ENCODE assay signal across 25 cellular contexts in the genomic region with DNA sequence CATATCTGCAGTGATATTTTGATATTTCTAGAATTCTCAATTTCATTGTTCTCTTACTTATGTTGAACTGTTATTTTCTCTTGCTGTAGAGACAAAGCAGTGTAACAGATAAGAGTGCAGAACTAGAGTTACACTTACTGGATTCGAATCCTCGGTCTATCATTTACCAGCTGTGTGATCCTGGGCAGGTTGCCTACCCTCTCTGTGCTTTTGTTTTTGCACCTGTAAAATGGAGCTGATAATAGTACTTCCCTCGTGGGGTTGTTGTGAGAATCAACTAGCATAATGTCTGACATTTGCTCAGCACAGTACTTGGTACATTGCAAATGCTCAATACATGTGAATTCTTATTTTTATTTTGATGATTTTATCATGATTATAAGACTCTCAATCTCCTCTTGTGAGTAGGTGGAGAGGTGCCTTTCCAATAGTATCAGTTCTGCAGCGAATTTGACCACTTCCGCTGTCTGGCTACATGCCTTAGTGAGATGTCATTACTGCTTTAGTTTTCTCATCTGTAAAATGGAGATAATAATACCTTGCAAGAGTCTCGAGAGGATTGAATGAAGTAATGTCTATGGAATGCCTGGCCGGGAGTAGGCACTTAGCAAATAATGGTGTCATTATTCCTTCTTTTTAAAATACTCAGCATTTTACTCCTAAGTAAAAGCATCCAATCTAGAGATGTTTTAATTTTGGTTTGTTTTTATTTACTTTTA.
"Had no signal": no experiment of that assay in that cellular context is flagged by ENCODE, and none has a peak within 500 bp of the region (broad histone marks: within the 10 kb centered on the region; RNA-seq: fewer than 3 reads in every experiment).

No MANE protein-coding gene starts in this region.

- H3K27ac Mint-ChIP-seq: activated CD4-positive, alpha-beta T cell treated with anti-CD3 and anti-CD28 coated beads, Interleukin-2, amount 10 ng/mL, durations not matched to agents 24 days and 14 days; activated CD8-positive, alpha-beta memory T cell treated with anti-CD3 and anti-CD28 coated beads, Interleukin-2, amount 10 ng/mL, durations not matched to agents 7 days and 5 days; activated CD8-positive, alpha-beta T cell treated with anti-CD3 and anti-CD28 coated beads for 36 hours; activated naive CD4-positive, alpha-beta T cell treated with anti-CD3 and anti-CD28 coated beads, Interleukin-2, amount 10 ng/mL, durations not matched to agents 7 days and 5 days; dendritic cell treated with granulocyte-macrophage colony-stimulating factor and Interleukin-4, amounts not matched to agents 40 ng/mL and 50 ng/mL, for 4 days; immature natural killer cell; nephron; T-helper 17 cell had no signal

- H3K27ac ChIP-seq: hepatocyte, neutrophil, ovary, psoas muscle, right atrium auricular region, vagina had no signal

- H3K36me3 ChIP-seq: neutrophil, ovary, right atrium auricular region, vagina had no signal

- H2AFZ ChIP-seq: hepatocyte had no signal

- ATAC-seq: activated CD4-positive, CD25-positive, alpha-beta regulatory T cell treated with anti-CD3 and anti-CD28 coated beads, Interleukin-2, amount 50 U/mL, for 24 hours; activated CD8-positive, alpha-beta memory T cell treated with anti-CD3 and anti-CD28 coated beads, Interleukin-2, amount 10 ng/mL, durations not matched to agents 7 days and 5 days; activated CD8-positive, alpha-beta T cell treated with anti-CD3 and anti-CD28 coated beads for 36 hours; left ventricle myocardium superior; psoas muscle; stimulated activated naive CD8-positive, alpha-beta T cell treated with anti-CD3 and anti-CD28 coated beads, Interleukin-15, Interleukin-2, amounts not matched to agents 100 U/mL and 50 U/mL, for 24 hours; T-helper 17 cell had no signal

- H3K9me3 ChIP-seq: neutrophil, ovary, psoas muscle, right atrium auricular region, vagina had no signal

- H3K4me3 ChIP-seq: hepatocyte, ovary, psoas muscle, right atrium auricular region, vagina had no signal

- H3K4me1 Mint-ChIP-seq: activated CD4-positive, alpha-beta T cell treated with anti-CD3 and anti-CD28 coated beads, Interleukin-2, amount 10 ng/mL, durations not matched to agents 24 days and 14 days; activated CD8-positive, alpha-beta memory T cell treated with anti-CD3 and anti-CD28 coated beads, Interleukin-2, amount 10 ng/mL, durations not matched to agents 7 days and 5 days; activated naive CD4-positive, alpha-beta T cell treated with anti-CD3 and anti-CD28 coated beads, Interleukin-2, amount 10 ng/mL, durations not matched to agents 7 days and 5 days; immature natural killer cell; T-helper 17 cell had no signal

- H3K4me1 ChIP-seq: psoas muscle, right atrium auricular region, vagina had no signal

- H3K4me2 ChIP-seq: hepatocyte had no signal

- H3K9me3 Mint-ChIP-seq: activated CD4-positive, alpha-beta T cell treated with anti-CD3 and anti-CD28 coated beads, Interleukin-2, amount 10 ng/mL, durations not matched to agents 24 days and 14 days; activated CD8-positive, alpha-beta T cell treated with anti-CD3 and anti-CD28 coated beads for 36 hours; activated naive CD4-positive, alpha-beta T cell treated with anti-CD3 and anti-CD28 coated beads, Interleukin-2, amount 10 ng/mL, durations not matched to agents 7 days and 5 days; dendritic cell treated with granulocyte-macrophage colony-stimulating factor and Interleukin-4, amounts not matched to agents 40 ng/mL and 50 ng/mL, for 4 days; immature natural killer cell; nephron had no signal

- H3K27me3 Mint-ChIP-seq: activated CD8-positive, alpha-beta T cell treated with anti-CD3 and anti-CD28 coated beads for 36 hours; dendritic cell treated with granulocyte-macrophage colony-stimulating factor and Interleukin-4, amounts not matched to agents 40 ng/mL and 50 ng/mL, for 4 days had no signal

- H3K79me2 ChIP-seq: hepatocyte had no signal

- H3K27me3 ChIP-seq: hepatocyte, neutrophil, ovary, right atrium auricular region, vagina had no signal

- H3K4me3 Mint-ChIP-seq: activated CD4-positive, alpha-beta T cell treated with anti-CD3 and anti-CD28 coated beads, Interleukin-2, amount 10 ng/mL, durations not matched to agents 24 days and 14 days; activated CD8-positive, alpha-beta memory T cell treated with anti-CD3 and anti-CD28 coated beads, Interleukin-2, amount 10 ng/mL, durations not matched to agents 7 days and 5 days; activated CD8-positive, alpha-beta T cell treated with anti-CD3 and anti-CD28 coated beads for 36 hours; activated naive CD4-positive, alpha-beta T cell treated with anti-CD3 and anti-CD28 coated beads, Interleukin-2, amount 10 ng/mL, durations not matched to agents 7 days and 5 days; dendritic cell treated with granulocyte-macrophage colony-stimulating factor and Interleukin-4, amounts not matched to agents 40 ng/mL and 50 ng/mL, for 4 days; immature natural killer cell; nephron; T-helper 17 cell had no signal

- H3K36me3 Mint-ChIP-seq: activated CD8-positive, alpha-beta memory T cell treated with anti-CD3 and anti-CD28 coated beads, Interleukin-2, amount 10 ng/mL, durations not matched to agents 7 days and 5 days; activated naive CD4-positive, alpha-beta T cell treated with anti-CD3 and anti-CD28 coated beads, Interleukin-2, amount 10 ng/mL, durations not matched to agents 7 days and 5 days; immature natural killer cell had no signal

- DNase-seq: activated CD4-positive, alpha-beta T cell treated with anti-CD3 and anti-CD28 coated beads, Interleukin-2, amount 10 ng/mL, durations not matched to agents 24 days and 14 days; activated CD8-positive, alpha-beta memory T cell treated with anti-CD3 and anti-CD28 coated beads, Interleukin-2, amount 10 ng/mL, durations not matched to agents 7 days and 5 days; activated CD8-positive, alpha-beta T cell treated with anti-CD3 and anti-CD28 coated beads for 36 hours; activated effector memory CD4-positive, alpha-beta T cell treated with anti-CD3 and anti-CD28 coated beads, Interleukin-2, amount 50 U/mL, for 16 hours; activated naive CD4-positive, alpha-beta T cell treated with anti-CD3 and anti-CD28 coated beads, Interleukin-2, amount 10 ng/mL, durations not matched to agents 7 days and 5 days; activated T-cell treated with anti-CD3 and anti-CD28 coated beads for 4 hours; amygdala; effector CD4-positive, alpha-beta T cell; erythroblast; foreskin fibroblast; glutamatergic neuron; immature natural killer cell; left ventricle myocardium superior; ovary; psoas muscle; stimulated activated CD4-positive, alpha-beta T cell treated with anti-CD3 and anti-CD28 coated beads, Interleukin-4, amount 100 ng/mL, for 4 hours; stimulated activated naive CD8-positive, alpha-beta T cell treated with anti-CD3 and anti-CD28 coated beads, Interleukin-15, Interleukin-2, amounts not matched to agents 100 U/mL and 50 U/mL, for 24 hours; T-helper 17 cell had no signal
